Comparison of ENCODE assay signal across 1 cellular context in the genomic region with DNA sequence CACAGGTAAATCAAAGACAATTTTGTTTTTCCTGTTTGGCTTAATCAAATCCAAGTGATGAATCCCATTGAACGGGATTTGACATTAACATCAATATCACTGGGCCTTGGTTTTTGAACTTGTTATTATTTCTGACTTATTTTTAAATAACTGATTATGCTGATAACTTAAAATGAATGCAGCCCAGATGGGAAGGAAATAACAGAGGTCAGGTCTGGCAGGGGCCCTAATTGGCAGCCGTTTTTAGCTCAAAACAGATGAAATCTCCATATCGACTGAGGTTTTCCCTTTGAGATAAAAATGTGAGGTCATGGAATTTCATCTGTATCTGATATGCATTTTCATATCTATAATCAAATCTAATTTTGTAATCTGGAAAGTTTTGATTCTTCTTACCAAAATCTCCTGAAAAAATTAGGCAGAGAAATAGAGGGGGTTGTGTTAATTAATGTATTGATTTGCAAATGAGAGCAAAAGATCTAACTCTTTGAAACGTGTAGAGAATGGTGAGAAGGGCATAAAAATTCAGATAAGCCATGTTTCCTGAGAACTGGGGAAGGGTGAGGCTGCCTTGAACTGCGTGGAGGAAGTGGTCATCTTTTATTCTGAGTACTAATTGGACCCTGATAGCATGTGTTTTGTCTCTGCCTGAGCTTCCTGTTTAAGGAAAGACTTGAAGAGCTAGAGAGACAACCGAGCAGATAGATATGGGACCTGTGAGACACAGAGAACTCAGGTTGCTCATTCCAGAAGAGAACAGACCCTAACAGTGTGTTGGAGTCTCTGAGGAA.
TF ChIP-seq lines count a peak whose summit lies in the region.

No MANE protein-coding gene starts in this region.

TF ChIP-seq in GM23338, 12 proteins besides CTCF, POLR2A, EP300 and RAD21 (continued from another document):
- TF ChIP-seq, protein P1, sequence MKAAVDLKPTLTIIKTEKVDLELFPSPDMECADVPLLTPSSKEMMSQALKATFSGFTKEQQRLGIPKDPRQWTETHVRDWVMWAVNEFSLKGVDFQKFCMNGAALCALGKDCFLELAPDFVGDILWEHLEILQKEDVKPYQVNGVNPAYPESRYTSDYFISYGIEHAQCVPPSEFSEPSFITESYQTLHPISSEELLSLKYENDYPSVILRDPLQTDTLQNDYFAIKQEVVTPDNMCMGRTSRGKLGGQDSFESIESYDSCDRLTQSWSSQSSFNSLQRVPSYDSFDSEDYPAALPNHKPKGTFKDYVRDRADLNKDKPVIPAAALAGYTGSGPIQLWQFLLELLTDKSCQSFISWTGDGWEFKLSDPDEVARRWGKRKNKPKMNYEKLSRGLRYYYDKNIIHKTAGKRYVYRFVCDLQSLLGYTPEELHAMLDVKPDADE (IDR thresholded peaks at IDR 0.05) = no peak
TF ChIP-seq in GM23338: peak in this region for 0.
